25 cellular contexts compared by ENCODE assay signal in genomic region chr16:76035689-76036088, GRCh38.
A peak's percentile ranks its signal among the peaks of the same experiment; 100 is the strongest.
DNase-seq lines count a peak whose midpoint lies in the region; ATAC-seq, FAIRE-seq and TF ChIP-seq lines count a peak whose summit lies in the region.
"Had no signal": no experiment of that assay in that cellular context is flagged by ENCODE, and none has a peak within 500 bp of the region (broad histone marks: within the 10 kb centered on the region; RNA-seq: fewer than 3 reads in every experiment).

No MANE protein-coding gene starts in this region.

- ATAC-seq in K562: no peak
- no peak for ATAC-seq in HG03378 (IDR thresholded peaks at IDR 0.05; ENCODE audit: unreplicated experiment)
- ATAC-seq: HepG2, T-cell had no signal

- WGBS in K562 (ENCODE audit: insufficient coverage, low coverage, missing lambda C conversion rate): 0% methylated on average over 2 of the region's 2 CpGs
- no CpG with 5 or more reads among the region's 2 CpGs for WGBS in neuronal stem cell (ENCODE audit: extremely low coverage in 2 of 2, insufficient read length in 2 of 2, insufficient replicate concordance in 1 of 2), 2 donors

- DNase-seq in MCF 10A (ENCODE audit: unreplicated experiment) (peak; percentile 42), breast epithelium (ENCODE audit: low spot score in 2 of 2) (no peak), NAMALWA (ENCODE audit: low spot score) (peak; percentile 19), K562 (ENCODE audit: extremely low read depth in 1 of 4, low spot score in 3 of 4) (no peak), neuronal stem cell (ENCODE audit: low spot score) (peak; percentile 23), NCI-H1436 (lab: John Stamatoyannopoulos, UW) (no peak)
- no peak for DNase-seq in stimulated activated naive CD4-positive, alpha-beta T cell (lab: John Stamatoyannopoulos, UW)
- DNase-seq: ACHN; CD4-positive, alpha-beta memory T cell; DMS153; HFFc6; Kasumi-1; MV-4-11; NCI-H146; NCI-H2081 treated with DMSO at 0.1 percent for 48 hours; NCI-H446; NCI-H82; RPMI8226; T-cell; T1000 had no signal

- H3K4me3 ChIP-seq in breast epithelium (no peak overlapping the region), K562 (no peak overlapping the region), neuronal stem cell (ENCODE audit: low read length in 2 of 2) (no peak overlapping the region)

- H3K4ac ChIP-seq in neuronal stem cell (ENCODE audit: low read length): no peak overlapping the region

- H3K4me1 ChIP-seq in breast epithelium: no peaks in the 10 kb centered on the region
- no peaks in the 10 kb centered on the region for H3K4me1 ChIP-seq in K562 (replicated peaks in 1 of 2; ENCODE audit: control insufficient read depth in 2 of 2, insufficient read depth in 2 of 2, low read length in 2 of 2)
- H3K4me1 ChIP-seq in neuronal stem cell (ENCODE audit: control insufficient read depth in 2 of 2, insufficient read depth in 1 of 2, low read depth in 1 of 2, low read length in 2 of 2): no peaks in the 10 kb centered on the region

- TF ChIP-seq POLR2A in breast epithelium (IDR thresholded peaks at IDR 0.05): no peak
- TF ChIP-seq POLR2A in K562 (conservative IDR thresholded peaks at IDR 0.05): no peak

- no peak overlapping the region for H4K91ac ChIP-seq in neuronal stem cell (ENCODE audit: low read depth, low read length, poor library complexity)

- H3K27ac Mint-ChIP-seq in MCF 10A (ENCODE audit: low read depth, unreplicated experiment): no peak overlapping the region
- H3K27ac Mint-ChIP-seq: B cell; CD4-positive, alpha-beta memory T cell; HFFc6; T-cell had no signal

- intact Hi-C loops in MCF 10A (cut with micrococcal nuclease): no loop called here
- intact Hi-C loops in breast epithelium (cut with DNase I; ENCODE audit: low total_unique reads): no loop called here
- intact Hi-C loops in K562 (cut with micrococcal nuclease): no loop called here

- H3K79me1 ChIP-seq in neuronal stem cell (ENCODE audit: low read depth, low read length): no peaks in the 10 kb centered on the region

- no peak for TF ChIP-seq RAD21 in K562 (CRISPR knock-in tag; conservative IDR thresholded peaks at IDR 0.05 in 1 of 2, IDR thresholded peaks at IDR 0.05 in 1 of 2)

- in situ Hi-C loops in K562 (cut with MboI): no loop called here

- H2BK15ac ChIP-seq in neuronal stem cell (ENCODE audit: low read length): no peak overlapping the region

- H3K4me3 Mint-ChIP-seq in MCF 10A (ENCODE audit: unreplicated experiment): no peak overlapping the region
- H3K4me3 Mint-ChIP-seq: B cell; CD4-positive, alpha-beta memory T cell; HFFc6; T-cell had no signal

- no peaks in the 10 kb centered on the region for H3K36me3 ChIP-seq in breast epithelium
- H3K36me3 ChIP-seq in K562 (ENCODE audit: control insufficient read depth, insufficient read depth, low read length): no peaks in the 10 kb centered on the region
- no peaks in the 10 kb centered on the region for H3K36me3 ChIP-seq in neuronal stem cell (replicated peaks in 1 of 2; ENCODE audit: control insufficient read depth in 2 of 2, insufficient read depth in 2 of 2, low read length in 2 of 2)

- H3K9me1 ChIP-seq in K562 (ENCODE audit: control insufficient read depth, insufficient read depth, low read length): no peaks in the 10 kb centered on the region

- no peaks in the 10 kb centered on the region for H3K27me3 ChIP-seq in breast epithelium
- no peaks in the 10 kb centered on the region for H3K27me3 ChIP-seq in K562 (ENCODE audit: control insufficient read depth in 2 of 2, insufficient read depth in 2 of 2, low read length in 2 of 2)
- no peaks in the 10 kb centered on the region for H3K27me3 ChIP-seq in neuronal stem cell (ENCODE audit: control insufficient read depth in 3 of 3, insufficient read depth in 3 of 3, low read depth in 1 of 3, low read length in 3 of 3)

- POLR2A ChIA-PET in MCF 10A (lab: Yijun Ruan, JAX) (interaction anchor here (0.6 kb wide), 1 partner anchor 996 kb away, joined by 3 read pairs; no protein-coding TSS in a partner anchor), K562 (lab: Yijun Ruan, JAX) (no interaction called here)

- no peak for TF ChIP-seq EP300 in K562 (IDR thresholded peaks at IDR 0.05; ENCODE audit: low read length)

- H3K27me3 Mint-ChIP-seq in MCF 10A (ENCODE audit: insufficient read depth, unreplicated experiment): no peaks in the 10 kb centered on the region
- H3K27me3 Mint-ChIP-seq: B cell; CD4-positive, alpha-beta memory T cell; T-cell had no signal

- no peak overlapping the region for H3K18ac ChIP-seq in neuronal stem cell (ENCODE audit: low read length)

- no peaks in the 10 kb centered on the region for H3K79me2 ChIP-seq in K562 (ENCODE audit: control insufficient read depth, insufficient read depth, low read length)

- CTCF ChIA-PET in MCF 10A (lab: Yijun Ruan, JAX): no interaction called here
- CTCF ChIA-PET in K562 (lab: Yijun Ruan, JAX; ENCODE audit: low intra/inter-chr PET ratio): no interaction called here

- H2AK5ac ChIP-seq in neuronal stem cell (ENCODE audit: low read depth, low read length): no peak overlapping the region

- BruUV-seq in MCF 10A (replicated peaks; lab: Mats Ljungman, UMichigan): no TSS peak
- BruUV-seq in K562 (replicated peaks; lab: Mats Ljungman, UMichigan): no TSS peak

- H2BK120ac ChIP-seq in neuronal stem cell (ENCODE audit: low read depth, low read length): no peak overlapping the region

- H3K36me3 Mint-ChIP-seq in MCF 10A (ENCODE audit: insufficient read depth, unreplicated experiment): no peaks in the 10 kb centered on the region
- H3K36me3 Mint-ChIP-seq: CD4-positive, alpha-beta memory T cell; T-cell had no signal

- no peak overlapping the region for H4K8ac ChIP-seq in neuronal stem cell (ENCODE audit: low read depth, low read length)

- no peaks in the 10 kb centered on the region for H3K4me1 Mint-ChIP-seq in MCF 10A (ENCODE audit: insufficient read depth, unreplicated experiment)
- H3K4me1 Mint-ChIP-seq: B cell; CD4-positive, alpha-beta memory T cell; T-cell had no signal

- no peak overlapping the region for H2BK5ac ChIP-seq in neuronal stem cell (ENCODE audit: low read length)

- H3K4me2 ChIP-seq in K562 (ENCODE audit: insufficient read depth, low read length): no peak overlapping the region
- no peak overlapping the region for H3K4me2 ChIP-seq in neuronal stem cell (ENCODE audit: insufficient read depth, low read length, poor library complexity, severe bottlenecking)

- H3K9me3 Mint-ChIP-seq in MCF 10A (ENCODE audit: unreplicated experiment): peaks cover 15% of the 10 kb centered on the region

- H3K27ac ChIP-seq in breast epithelium (no peak overlapping the region), K562 (ENCODE audit: extremely low read depth, low read depth, low read length) (no peak overlapping the region), neuronal stem cell (replicated peaks; ENCODE audit: low read length) (no peak overlapping the region)

- TF ChIP-seq CTCF in MCF 10A (IDR thresholded peaks at IDR 0.05; ENCODE audit: unreplicated experiment) (no peak), breast epithelium (IDR thresholded peaks at IDR 0.05) (no peak), K562 (IDR thresholded peaks at IDR 0.05 in 2 of 3, conservative IDR thresholded peaks at IDR 0.05 in 1 of 3; ENCODE audit: insufficient read depth in 2 of 3, low read depth in 1 of 3, low read length in 3 of 3) (no peak)

- no peak for FAIRE-seq in K562 (lab: Jason Lieb, UNC)
- FAIRE-seq: GM12891, GM19239, HepG2 had no signal

- H3K14ac ChIP-seq in neuronal stem cell (ENCODE audit: low read length): no peak overlapping the region

- H2BK12ac ChIP-seq in neuronal stem cell (ENCODE audit: low read length): no peak overlapping the region

- H3K9me3 ChIP-seq in breast epithelium: peaks cover 0 to 9% of the 10 kb centered on the region in 2 donors
- no peaks in the 10 kb centered on the region; the same call in 1 of the 2 replicates for H3K9me3 ChIP-seq in K562 (replicated peaks; ENCODE audit: control insufficient read depth, insufficient read depth, low read depth, low read length)
- H3K9me3 ChIP-seq in neuronal stem cell (replicated peaks in 1 of 2; ENCODE audit: control insufficient read depth in 2 of 2, insufficient read depth in 1 of 2, low read depth in 1 of 2, low read length in 2 of 2): peaks cover 2 to 18% of the 10 kb centered on the region in 2 donors

- H2AFZ ChIP-seq in K562 (ENCODE audit: low read depth, low read length) (no peak overlapping the region), neuronal stem cell (ENCODE audit: low read length) (no peak overlapping the region)

- H3K9ac ChIP-seq in K562 (ENCODE audit: insufficient read depth in 1 of 2, low read depth in 2 of 2, low read length in 2 of 2): no peak overlapping the region
- H3K9ac ChIP-seq in neuronal stem cell (ENCODE audit: low read depth, low read length, poor library complexity): no peak overlapping the region

- H4K20me1 ChIP-seq in K562 (replicated peaks; ENCODE audit: control insufficient read depth, insufficient read depth, low read length): no peaks in the 10 kb centered on the region

- no peak overlapping the region for H3K23ac ChIP-seq in neuronal stem cell (ENCODE audit: low read depth, low read length, poor library complexity)

TF ChIP-seq in K562, 482 proteins besides CTCF, POLR2A, EP300 and RAD21 (continues in another document):
- no peak for TF ChIP-seq ASH1L (IDR thresholded peaks at IDR 0.05; ENCODE audit: borderline replicate concordance, low read depth, partially characterized antibody)
- no peak for TF ChIP-seq FOXO4 (CRISPR knock-in tag; IDR thresholded peaks at IDR 0.05)
- TF ChIP-seq PHTF2 (CRISPR knock-in tag; IDR thresholded peaks at IDR 0.05): no peak
- TF ChIP-seq ARID3A (IDR thresholded peaks at IDR 0.05; ENCODE audit: borderline replicate concordance, low read depth, low read length): no peak

Comparison
In these comparisons a context has a peak if more than half of its experiments do, and no peak if none do; other contexts are left out.
1. DNase-seq: peak in MCF 10A (single experiment), NAMALWA (single experiment) and neuronal stem cell (single experiment); none in breast epithelium (0 of 2), K562 (0 of 4), stimulated activated naive CD4-positive, alpha-beta T cell (0 of 6) and NCI-H1436 (single experiment).